ENCODE assay signal across 1 cellular context in the genomic region with DNA sequence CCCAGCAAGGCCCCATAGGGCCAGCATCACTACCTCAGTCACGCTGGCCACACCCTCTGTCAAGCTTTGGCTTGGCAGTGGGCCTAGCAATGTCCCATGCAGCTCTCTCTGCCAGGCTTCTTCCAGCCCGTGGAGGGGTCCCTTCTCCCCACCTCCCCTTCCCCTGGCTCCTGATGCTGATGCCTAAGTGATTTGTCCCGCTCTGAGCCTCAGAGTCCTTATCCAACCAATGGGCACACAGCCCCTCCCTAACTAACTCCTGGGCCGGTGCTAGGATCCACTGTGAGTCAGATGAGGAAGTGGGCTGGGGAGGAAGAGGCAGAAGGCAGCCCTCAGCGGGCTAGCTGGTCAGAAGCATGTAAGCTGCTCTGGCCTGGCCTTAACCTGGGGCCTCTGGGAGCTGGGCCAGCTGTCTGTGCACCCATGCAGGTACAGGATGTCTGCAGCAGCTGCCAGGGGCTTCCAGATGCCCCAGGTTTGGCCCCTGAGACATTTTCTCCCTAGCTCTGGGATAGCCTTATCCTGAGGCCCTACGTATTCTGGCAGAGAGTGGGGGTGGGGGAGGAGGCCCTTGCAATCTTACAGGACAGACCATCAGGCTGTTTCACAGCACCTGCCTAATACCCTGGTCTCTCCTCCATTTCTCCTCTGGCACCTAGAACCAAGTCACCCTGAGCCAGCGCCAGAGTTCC.
TF ChIP-seq lines count a peak whose summit lies in the region.

No MANE protein-coding gene starts in this region.

TF ChIP-seq in GM12878, 131 proteins besides CTCF, POLR2A, EP300 and RAD21 (continued from another document):
- TF ChIP-seq, protein P1, sequence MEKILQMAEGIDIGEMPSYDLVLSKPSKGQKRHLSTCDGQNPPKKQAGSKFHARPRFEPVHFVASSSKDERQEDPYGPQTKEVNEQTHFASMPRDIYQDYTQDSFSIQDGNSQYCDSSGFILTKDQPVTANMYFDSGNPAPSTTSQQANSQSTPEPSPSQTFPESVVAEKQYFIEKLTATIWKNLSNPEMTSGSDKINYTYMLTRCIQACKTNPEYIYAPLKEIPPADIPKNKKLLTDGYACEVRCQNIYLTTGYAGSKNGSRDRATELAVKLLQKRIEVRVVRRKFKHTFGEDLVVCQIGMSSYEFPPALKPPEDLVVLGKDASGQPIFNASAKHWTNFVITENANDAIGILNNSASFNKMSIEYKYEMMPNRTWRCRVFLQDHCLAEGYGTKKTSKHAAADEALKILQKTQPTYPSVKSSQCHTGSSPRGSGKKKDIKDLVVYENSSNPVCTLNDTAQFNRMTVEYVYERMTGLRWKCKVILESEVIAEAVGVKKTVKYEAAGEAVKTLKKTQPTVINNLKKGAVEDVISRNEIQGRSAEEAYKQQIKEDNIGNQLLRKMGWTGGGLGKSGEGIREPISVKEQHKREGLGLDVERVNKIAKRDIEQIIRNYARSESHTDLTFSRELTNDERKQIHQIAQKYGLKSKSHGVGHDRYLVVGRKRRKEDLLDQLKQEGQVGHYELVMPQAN (conservative IDR thresholded peaks at IDR 0.05) = no peak
- TF ChIP-seq BACH1 (IDR thresholded peaks at IDR 0.05; ENCODE audit: borderline replicate concordance) = no peak
TF ChIP-seq in GM12878: peak in this region for 7.
